ENCODE assay signal across 22 cellular contexts in genomic region chr22:47092896-47093311, GRCh38.
DNase-seq lines count a peak whose midpoint lies in the region; ATAC-seq, FAIRE-seq and TF ChIP-seq lines count a peak whose summit lies in the region.
"Had no signal": no experiment of that assay in that cellular context is flagged by ENCODE, and none has a peak within 500 bp of the region (broad histone marks: within the 10 kb centered on the region; RNA-seq: fewer than 3 reads in every experiment).

No MANE protein-coding gene starts in this region.

- H3K9me3 ChIP-seq in HepG2 (ENCODE audit: low read length) (peaks cover 21% of the 10 kb centered on the region), right lobe of liver (no peaks in the 10 kb centered on the region), lung (ENCODE audit: control insufficient read depth in 2 of 2, insufficient read depth in 1 of 2, low read length in 1 of 2) (no peaks in the 10 kb centered on the region)

- TF ChIP-seq CTCF in HepG2 (CRISPR knock-in tag; IDR thresholded peaks at IDR 0.05) (no peak), right lobe of liver (IDR thresholded peaks at IDR 0.05) (no peak), cardiac fibroblast (IDR thresholded peaks at IDR 0.05; ENCODE audit: low read depth, low read length) (no peak), lung (IDR thresholded peaks at IDR 0.05; ENCODE audit: control extremely low read depth, extremely low read depth) (no peak)

- CTCF ChIA-PET in HepG2 (lab: Yijun Ruan, JAX; ENCODE audit: low intra/inter-chr PET ratio, low total read pairs), result no interaction called here

- no peak for FAIRE-seq in HepG2 (lab: Jason Lieb, UNC)
- FAIRE-seq: GM19239, islet of Langerhans had no signal

- 97% methylated on average over 9 of the region's 9 CpGs for WGBS in HepG2 (ENCODE audit: low lambda C conversion rate)
- 100% methylated on average over 3 of the region's 9 CpGs for WGBS in right lobe of liver (ENCODE audit: insufficient coverage, low coverage, low lambda C conversion rate, missing lambda C conversion rate)
- WGBS in lung, 2 donors, result 90 to 95% methylated on average over 9 of the region's 9 CpGs

- H3K27me3 ChIP-seq in HepG2 (ENCODE audit: control insufficient read depth in 1 of 2, insufficient read depth in 2 of 2, low read length in 2 of 2) (no peaks in the 10 kb centered on the region), right lobe of liver (no peaks in the 10 kb centered on the region), lung (ENCODE audit: control insufficient read depth, insufficient read depth) (no peaks in the 10 kb centered on the region)

- no peaks in the 10 kb centered on the region for H4K20me1 ChIP-seq in HepG2 (ENCODE audit: insufficient read depth, low read length)

- no peaks in the 10 kb centered on the region for H3K79me2 ChIP-seq in HepG2 (ENCODE audit: insufficient read depth, low read length)

- in situ Hi-C loops in HepG2 (cut with HindIII; ENCODE audit: extremely low pct_ligation_motif_present, low pct_unique_long_range_greater_than_20kb), result no loop called here

- H3K4me2 ChIP-seq in HepG2 (ENCODE audit: low read depth, low read length), result no peak overlapping the region

- no peak for TF ChIP-seq RAD21 in HepG2 (CRISPR knock-in tag; IDR thresholded peaks at IDR 0.05)

- ATAC-seq in HepG2, result no peak
- ATAC-seq in right lobe of liver, result no peak
- ATAC-seq in lung (ENCODE audit: insufficient read depth, low FRiP score), result peak; percentile 44
- ATAC-seq in GM21786 (IDR thresholded peaks at IDR 0.05; ENCODE audit: unreplicated experiment), result no peak
- no peak for ATAC-seq in HG02571 (IDR thresholded peaks at IDR 0.05; ENCODE audit: unreplicated experiment)
- ATAC-seq in GM18519 (IDR thresholded peaks at IDR 0.05; ENCODE audit: low FRiP score, unreplicated experiment), result no peak
- ATAC-seq in GM21381 (IDR thresholded peaks at IDR 0.05; ENCODE audit: unreplicated experiment), result no peak

- no peak for TF ChIP-seq POLR2A in HepG2 (IDR thresholded peaks at IDR 0.05; ENCODE audit: insufficient read depth in 1 of 2, low read depth in 2 of 2, low read length in 2 of 2)
- TF ChIP-seq POLR2A in right lobe of liver (IDR thresholded peaks at IDR 0.05), result no peak

- H3K4me1 ChIP-seq in HepG2 (ENCODE audit: insufficient read depth, low read length) (no peaks in the 10 kb centered on the region), right lobe of liver (no peaks in the 10 kb centered on the region), lung (ENCODE audit: control insufficient read depth in 2 of 2, insufficient read depth in 2 of 2, low read length in 2 of 2) (peaks cover 0 to 19% of the 10 kb centered on the region in 2 donors)

- intact Hi-C loops in HepG2 (cut with micrococcal nuclease; ENCODE audit: unreplicated experiment) (no loop called here), right lobe of liver (cut with DNase I) (no loop called here)

- H3K36me3 ChIP-seq in HepG2 (replicated peaks in 1 of 2; ENCODE audit: control insufficient read depth in 1 of 2, insufficient read depth in 2 of 2, low read length in 2 of 2) (peaks cover 0 to 1% of the 10 kb centered on the region in 2 experiments; a peak in 1 of 5 replicates), right lobe of liver (no peaks in the 10 kb centered on the region), lung (ENCODE audit: control insufficient read depth in 2 of 2, insufficient read depth in 2 of 2, low read length in 2 of 2) (no peaks in the 10 kb centered on the region)

- H3K4me3 ChIP-seq in HepG2 (replicated peaks in 1 of 3; ENCODE audit: insufficient read depth in 1 of 3, low read depth in 2 of 3, low read length in 3 of 3) (no peak overlapping the region), right lobe of liver (no peak overlapping the region), cardiac fibroblast (replicated peaks in 1 of 2; ENCODE audit: low read depth in 2 of 2, low read length in 2 of 2) (no peak overlapping the region), lung (no peak overlapping the region)
- H3K4me3 ChIP-seq: coronary artery had no signal

- H3K27ac ChIP-seq in HepG2 (ENCODE audit: extremely low read length, insufficient read depth, low read length), result no peak overlapping the region
- no peak overlapping the region for H3K27ac ChIP-seq in right lobe of liver
- no peak overlapping the region for H3K27ac ChIP-seq in lung (ENCODE audit: low read depth in 1 of 2, low read length in 1 of 2)
- H3K27ac ChIP-seq: coronary artery, RWPE1 had no signal

- DNase-seq in HepG2 (ENCODE audit: low spot score), result no peak
- DNase-seq in right lobe of liver, result no peak
- DNase-seq in cardiac fibroblast (ENCODE audit: low read depth in 2 of 2), result peak; percentile 64 to 80
- no peak for DNase-seq in lung (ENCODE audit: low spot score)
- DNase-seq: activated CD4-positive, alpha-beta memory T cell treated with anti-CD3 and anti-CD28 coated beads, Interleukin-2, amount 10 ng/mL, durations not matched to agents 7 days and 5 days; activated naive CD4-positive, alpha-beta T cell; DND-41; foreskin melanocyte; GOT3; NCI-H1105; NCI-H524 treated with DMSO at 0.1 percent for 48 hours; nephron progenitor cell; stimulated activated CD4-positive, alpha-beta T cell treated with anti-CD3 and anti-CD28 coated beads, Interleukin-12 subunit alpha, Interleukin-12 subunit beta, amount 100 ng/mL, for 4 hours; T1000 had no signal

- BruUV-seq in HepG2 (replicated peaks; lab: Mats Ljungman, UMichigan), result no TSS peak

- TF ChIP-seq EP300 in HepG2 (IDR thresholded peaks at IDR 0.05; ENCODE audit: low read depth in 2 of 2, low read length in 2 of 2), result no peak
- no peak for TF ChIP-seq EP300 in HepG2 (CRISPR knock-in tag; IDR thresholded peaks at IDR 0.05; ENCODE audit: borderline replicate concordance)

- H2AFZ ChIP-seq in HepG2 (ENCODE audit: low read length), result no peak overlapping the region

- POLR2A ChIA-PET in HepG2 (lab: Yijun Ruan, JAX), result no interaction called here

- H3K9ac ChIP-seq in HepG2 (ENCODE audit: insufficient read depth, low read depth, low read length), result no peak overlapping the region

TF ChIP-seq in HepG2, 621 proteins besides CTCF, POLR2A, EP300 and RAD21:
- TF ChIP-seq BHLHE40 (IDR thresholded peaks at IDR 0.05; ENCODE audit: low read length) (no peak), LCORL (IDR thresholded peaks at IDR 0.05) (no peak), LCORL (CRISPR knock-in tag; IDR thresholded peaks at IDR 0.05) (no peak), MAFF (IDR thresholded peaks at IDR 0.05; ENCODE audit: low read depth, low read length) (peak; percentile 98), MAFK (conservative IDR thresholded peaks at IDR 0.05 in 1 of 2, IDR thresholded peaks at IDR 0.05 in 1 of 2; ENCODE audit: low read length in 2 of 2) (peak; percentile 98 to 99), PHF21A (CRISPR knock-in tag; IDR thresholded peaks at IDR 0.05) (no peak), ZNF33B (CRISPR knock-in tag; IDR thresholded peaks at IDR 0.05) (no peak), NFE2 (CRISPR knock-in tag; IDR thresholded peaks at IDR 0.05) (0 out of 2 replicates have a peak, but pooled peaks have one; percentile 20), MAFG (CRISPR knock-in tag; IDR thresholded peaks at IDR 0.05) (peak; percentile 45; the same call in 1 of the 2 replicates), NFE2L2 (IDR thresholded peaks at IDR 0.05; ENCODE audit: low read length) (peak; percentile 79)

Comparison
In these comparisons a context has a peak if more than half of its experiments do, and no peak if none do; other contexts are left out.
1. DNase-seq: peak in cardiac fibroblast (2 of 2); none in HepG2 (single experiment), right lobe of liver (0 of 3) and lung (single experiment).